Comparison of ENCODE assay signal across 10 cellular contexts in genomic region chr21:36917487-36918158, GRCh38. TPM values are rescaled to one million over a fixed set of nuclear protein-coding genes. Genes with fewer than 3 reads are reported as not detected.
DNase-seq lines count a peak whose midpoint lies in the region; ATAC-seq, FAIRE-seq and TF ChIP-seq lines count a peak whose summit lies in the region.
"Had no signal": no experiment of that assay in that cellular context is flagged by ENCODE, and none has a peak within 500 bp of the region (broad histone marks: within the 10 kb centered on the region; RNA-seq: fewer than 3 reads in every experiment).

No MANE protein-coding gene starts in this region.

- H3K27me3 Mint-ChIP-seq in HFFc6 (ENCODE audit: insufficient read depth), result peaks cover 2% of the 10 kb centered on the region

- in situ Hi-C loops in astrocyte of the spinal cord (cut with HindIII; ENCODE audit: low sequenced_read_pairs), result no loop called here

- H3K4me1 Mint-ChIP-seq in HFFc6 (ENCODE audit: low read depth), result no peaks in the 10 kb centered on the region

- H3K4me3 Mint-ChIP-seq in HFFc6, result no peak overlapping the region

- peaks cover 43% of the 10 kb centered on the region for H3K4me1 ChIP-seq in A549

- POLR2A ChIA-PET in A549 (lab: Yijun Ruan, JAX), result interaction anchor here (1.1 to 1.3 kb wide), 2 partner anchors 33 to 488 kb away, joined by 6 to 7 read pairs; no protein-coding TSS in a partner anchor

- peak; percentile 78 to 79 for TF ChIP-seq RAD21 in A549 (conservative IDR thresholded peaks at IDR 0.05 in 1 of 2, IDR thresholded peaks at IDR 0.05 in 1 of 2)

- no peak overlapping the region for H3K27ac Mint-ChIP-seq in HFFc6

- no peak overlapping the region for H3K4me3 ChIP-seq in A549
- no peak overlapping the region for H3K4me3 ChIP-seq in astrocyte of the spinal cord (ENCODE audit: low read depth, low read length)

- no peaks in the 10 kb centered on the region for H3K9me3 Mint-ChIP-seq in HFFc6

- ATAC-seq in A549, result peak; percentile 92 to 97
- ATAC-seq in activated CD4-positive, CD25-positive, alpha-beta regulatory T cell treated with anti-CD3 and anti-CD28 coated beads, Interleukin-2, amount 50 U/mL, for 24 hours, result no peak
- ATAC-seq: sciatic nerve had no signal

- TF ChIP-seq CTCF in A549 (IDR thresholded peaks at IDR 0.05), result peak; percentile 67
- peak; percentile 78 for TF ChIP-seq CTCF in HFFc6 (IDR thresholded peaks at IDR 0.05)
- TF ChIP-seq CTCF in astrocyte of the spinal cord (IDR thresholded peaks at IDR 0.05; ENCODE audit: low read depth, low read length), result peak; percentile 85

- no peaks in the 10 kb centered on the region for H3K9me3 ChIP-seq in A549

- peak overlapping the region; percentile 60 for H3K4me2 ChIP-seq in A549

- CTCF ChIA-PET in A549 (lab: Yijun Ruan, JAX), result interaction anchor here (0.6 to 2.0 kb wide), 28 partner anchors 9 to 495 kb away, joined by 3 to 16 read pairs (median 3); no protein-coding TSS in a partner anchor

- no peak for FAIRE-seq in A549 (lab: Jason Lieb, UNC)
- FAIRE-seq: GM12891 had no signal

- no peaks in the 10 kb centered on the region for H3K36me3 Mint-ChIP-seq in HFFc6 (ENCODE audit: low read depth)

- TF ChIP-seq EP300 in A549 (IDR thresholded peaks at IDR 0.05), result no peak

- WGBS in A549 (ENCODE audit: missing lambda C conversion rate), result 9% methylated on average over 8 of the region's 8 CpGs

- DNase-seq in A549 (ENCODE audit: low read depth in 1 of 2, low spot score in 1 of 2), result peak; percentile 43 to 84
- no peak for DNase-seq in HFFc6
- DNase-seq in astrocyte of the spinal cord (ENCODE audit: low read depth, low spot score), result peak; percentile 68
- DNase-seq in inferior parietal cortex (ENCODE audit: extremely low spot score), result peak; percentile 50
- DNase-seq in stimulated activated CD4-positive, alpha-beta T cell treated with anti-CD3 and anti-CD28 coated beads, Interleukin-1b, Interleukin-23, amount 100 ng/mL, for 48 hours, result no peak
- DNase-seq in activated CD8-positive, alpha-beta memory T cell treated with anti-CD3 and anti-CD28 coated beads, Interleukin-2, amount 50 U/mL, for 4 hours, result no peak
- no peak for DNase-seq in UCSD-AML1 (lab: John Stamatoyannopoulos, UW; ENCODE audit: unreplicated experiment)

- TF ChIP-seq POLR2A in A549 (IDR thresholded peaks at IDR 0.05; ENCODE audit: low read length), result no peak

- peak overlapping the region; percentile 74 to 95 for H3K27ac ChIP-seq in A549

TF ChIP-seq in A549, 52 proteins besides CTCF, POLR2A, EP300 and RAD21:
- TF ChIP-seq FOSB (CRISPR knock-in tag; IDR thresholded peaks at IDR 0.05), result no peak
- TF ChIP-seq NPAS2 (CRISPR knock-in tag; IDR thresholded peaks at IDR 0.05; ENCODE audit: borderline replicate concordance), result no peak
- peak; percentile 77 for TF ChIP-seq SMC3 (IDR thresholded peaks at IDR 0.05)
- TF ChIP-seq MAX (IDR thresholded peaks at IDR 0.05), result peak; percentile 33; the same call in 1 of the 2 replicates

RNA-seq across cellular contexts. Expression of gene HLCS, which starts 48.8 kb away (rescaled TPM):
- polyA plus RNA-seq in A549 (2011; rRNA removed) (23.1 and 24.3 TPM in 2 replicates), A549 (2017; fragmentation: RNase III; extraction: RNeasy Plus Mini Kit Qiagen cat#74134 plus additional on column Dnase treatment) (7.6 to 9.0 TPM (median 8.4 TPM) in 3 replicates)
- 4.3 and 4.8 TPM in 2 replicates for polyA plus RNA-seq in A549 (2012; cell fraction: cytosol; rRNA removed)
- 4.8 and 6.9 TPM in 2 replicates for polyA plus RNA-seq in A549 (2012; cell fraction: nucleus; rRNA removed)
- 24.9 and 27.6 TPM in 2 replicates for polyA minus RNA-seq in A549 (2011; rRNA and poly(A)+ RNA removed)
- total RNA-seq in HFFc6 (2021; fragmentation: NEBNext Ultra II Directional; extraction: Animal tissue kit (Norgen Biotek cat#: 25700)), result 10 to 100 TPM; 20.3 to 24.5 (median 22.2) TPM

Comparison
In these comparisons a context has a peak if more than half of its experiments do, and no peak if none do; other contexts are left out.
1. ATAC-seq: peak in A549 (2 of 2); none in activated CD4-positive, CD25-positive, alpha-beta regulatory T cell treated with anti-CD3 and anti-CD28 coated beads, Interleukin-2, amount 50 U/mL, for 24 hours (0 of 2).
2. DNase-seq: peak in A549 (2 of 2), astrocyte of the spinal cord (single experiment) and inferior parietal cortex (single experiment); none in HFFc6 (single experiment), stimulated activated CD4-positive, alpha-beta T cell treated with anti-CD3 and anti-CD28 coated beads, Interleukin-1b, Interleukin-23, amount 100 ng/mL, for 48 hours (single experiment), activated CD8-positive, alpha-beta memory T cell treated with anti-CD3 and anti-CD28 coated beads, Interleukin-2, amount 50 U/mL, for 4 hours (single experiment) and UCSD-AML1 (single experiment).
3. Peak in every context shown above with its lines, with median percentiles within 50 percentile points of each other: CTCF ChIP-seq.